12 cellular contexts compared by ENCODE assay signal in genomic region chr2:12168354-12169059, GRCh38.
DNase-seq lines count a peak whose midpoint lies in the region; ATAC-seq, FAIRE-seq and TF ChIP-seq lines count a peak whose summit lies in the region.
"Had no signal": no experiment of that assay in that cellular context is flagged by ENCODE, and none has a peak within 500 bp of the region (broad histone marks: within the 10 kb centered on the region; RNA-seq: fewer than 3 reads in every experiment).

No MANE protein-coding gene starts in this region.

- H3K4me1 Mint-ChIP-seq in Caco-2 (ENCODE audit: low read depth, unreplicated experiment) = no peaks in the 10 kb centered on the region
- H3K4me1 Mint-ChIP-seq: activated CD8-positive, alpha-beta memory T cell treated with anti-CD3 and anti-CD28 coated beads, Interleukin-2, amount 10 ng/mL, durations not matched to agents 7 days and 5 days had no signal

- no peak overlapping the region for H2AFZ ChIP-seq in Karpas-422 (ENCODE audit: low read length)
- H2AFZ ChIP-seq in endothelial cell of umbilical vein (ENCODE audit: low read depth, low read length) = no peak overlapping the region
- H2AFZ ChIP-seq in parathyroid adenoma = peak overlapping the region; percentile 71

- intact Hi-C loops in endothelial cell of umbilical vein (cut with micrococcal nuclease) = loop anchor here (1.0 to 5.0 kb wide), 3 partner anchors 13 to 389 kb away; no protein-coding TSS in a partner anchor
- intact Hi-C loops in Caco-2 (cut with micrococcal nuclease; ENCODE audit: unreplicated experiment) = loop anchor here (10.0 kb wide), 1 partner anchor 766 kb away; no protein-coding TSS in a partner anchor

- H3K9ac ChIP-seq in Karpas-422 (ENCODE audit: low read length) (no peak overlapping the region), endothelial cell of umbilical vein (replicated peaks; ENCODE audit: extremely low read depth, insufficient read depth, low read length) (no peak overlapping the region), parathyroid adenoma (no peak overlapping the region)

- H3K27me3 Mint-ChIP-seq in Caco-2 (ENCODE audit: insufficient read depth, unreplicated experiment) = peaks cover 7% of the 10 kb centered on the region
- H3K27me3 Mint-ChIP-seq: activated CD8-positive, alpha-beta memory T cell treated with anti-CD3 and anti-CD28 coated beads, Interleukin-2, amount 10 ng/mL, durations not matched to agents 7 days and 5 days had no signal

- peak; percentile 5 for DNase-seq in AG08395 (ENCODE audit: low spot score)
- DNase-seq in Karpas-422 = no peak
- no peak for DNase-seq in endothelial cell of umbilical vein (ENCODE audit: low read depth, low spot score)
- DNase-seq in activated T-cell treated with anti-CD3 and anti-CD28 coated beads, Interleukin-2, amount 50 U/mL, for 1 hour = no peak
- DNase-seq in Caco-2 = no peak
- DNase-seq in stimulated activated CD4-positive, alpha-beta T cell treated with anti-CD3 and anti-CD28 coated beads, Interleukin-2, amount 100 ng/mL, for 48 hours = no peak
- DNase-seq: activated CD8-positive, alpha-beta memory T cell treated with anti-CD3 and anti-CD28 coated beads, Interleukin-2, amount 10 ng/mL, durations not matched to agents 7 days and 5 days; CD8-positive, alpha-beta T cell; effector CD8-positive, alpha-beta T cell; T-helper 9 cell had no signal

- BruUV-seq in endothelial cell of umbilical vein (replicated peaks; lab: Mats Ljungman, UMichigan) (no TSS peak), Caco-2 (replicated peaks; lab: Mats Ljungman, UMichigan) (no TSS peak)

- TF ChIP-seq CTCF in endothelial cell of umbilical vein (IDR thresholded peaks at IDR 0.05; ENCODE audit: extremely low read depth in 1 of 2, insufficient read depth in 1 of 2, low read depth in 1 of 2, low read length in 2 of 2) = no peak
- no peak for TF ChIP-seq CTCF in parathyroid adenoma (IDR thresholded peaks at IDR 0.05)
- no peak for TF ChIP-seq CTCF in Caco-2 (IDR thresholded peaks at IDR 0.05; ENCODE audit: insufficient read depth in 1 of 2, low read depth in 1 of 2, low read length in 1 of 2, severe bottlenecking in 1 of 2, unreplicated experiment in 1 of 2)

- H3K4me2 ChIP-seq in Karpas-422 (ENCODE audit: low read depth, low read length, poor library complexity, severe bottlenecking) (peak overlapping the region; percentile 22), endothelial cell of umbilical vein (ENCODE audit: insufficient read depth, low read length) (peak overlapping the region; percentile 2), parathyroid adenoma (ENCODE audit: low read length) (peak overlapping the region; percentile 23)

- H3K27ac Mint-ChIP-seq in Caco-2 (ENCODE audit: unreplicated experiment) = no peak overlapping the region
- H3K27ac Mint-ChIP-seq: activated CD8-positive, alpha-beta memory T cell treated with anti-CD3 and anti-CD28 coated beads, Interleukin-2, amount 10 ng/mL, durations not matched to agents 7 days and 5 days had no signal

- H3K79me2 ChIP-seq in Karpas-422 (ENCODE audit: low read length) = no peaks in the 10 kb centered on the region
- no peaks in the 10 kb centered on the region for H3K79me2 ChIP-seq in endothelial cell of umbilical vein (ENCODE audit: control insufficient read depth, insufficient read depth, low read length)
- H3K79me2 ChIP-seq in parathyroid adenoma = no peaks in the 10 kb centered on the region

- H3K9me3 ChIP-seq in Karpas-422 (ENCODE audit: low read length) (no peaks in the 10 kb centered on the region), endothelial cell of umbilical vein (replicated peaks; ENCODE audit: control insufficient read depth, insufficient read depth, low read length) (no peaks in the 10 kb centered on the region), parathyroid adenoma (ENCODE audit: control insufficient read depth, low read length) (no peaks in the 10 kb centered on the region), Caco-2 (no peaks in the 10 kb centered on the region)

- CTCF ChIA-PET in endothelial cell of umbilical vein (lab: Charles Lee) (interaction anchor here (1.0 to 3.1 kb wide), 7 partner anchors 8 to 838 kb away, joined by 3 to 17 read pairs (median 6); partner anchors contain the start of gene TRIB2), Caco-2 (lab: Charles Lee) (no interaction called here)

- TF ChIP-seq POLR2A in endothelial cell of umbilical vein (IDR thresholded peaks at IDR 0.05; ENCODE audit: low read depth, low read length) = no peak

- peak; percentile 15 for FAIRE-seq in endothelial cell of umbilical vein (lab: Jason Lieb, UNC)

- H3K9me2 ChIP-seq in Karpas-422 (replicated peaks; ENCODE audit: insufficient read depth, low read length) = no peaks in the 10 kb centered on the region

- H3K4me3 ChIP-seq in Karpas-422 (ENCODE audit: low read length) (no peak overlapping the region), endothelial cell of umbilical vein (replicated peaks in 1 of 3; ENCODE audit: insufficient read depth in 1 of 3, low read depth in 1 of 3, low read length in 3 of 3) (no peak overlapping the region), parathyroid adenoma (ENCODE audit: low read depth, low read length) (no peak overlapping the region), Caco-2 (ENCODE audit: low read depth, low read length) (no peak overlapping the region)

- H3K9me3 Mint-ChIP-seq in Caco-2 (ENCODE audit: unreplicated experiment) = no peaks in the 10 kb centered on the region
- H3K9me3 Mint-ChIP-seq: CD8-positive, alpha-beta T cell had no signal

- H3K36me3 Mint-ChIP-seq in Caco-2 (ENCODE audit: insufficient read depth, unreplicated experiment) = no peaks in the 10 kb centered on the region
- H3K36me3 Mint-ChIP-seq: activated CD8-positive, alpha-beta memory T cell treated with anti-CD3 and anti-CD28 coated beads, Interleukin-2, amount 10 ng/mL, durations not matched to agents 7 days and 5 days; CD8-positive, alpha-beta T cell had no signal

- no peak overlapping the region for H3K27ac ChIP-seq in Karpas-422 (ENCODE audit: low read length)
- peak overlapping the region; percentile 24 for H3K27ac ChIP-seq in endothelial cell of umbilical vein (ENCODE audit: insufficient read depth, low read depth, low read length)
- no peak overlapping the region for H3K27ac ChIP-seq in parathyroid adenoma

- dilution Hi-C loops in endothelial cell of umbilical vein (cut with MboI; ENCODE audit: extremely low pct_ligation_motif_present, low sequenced_read_pairs) = no loop called here

- H3K36me3 ChIP-seq in Karpas-422 (ENCODE audit: insufficient read depth, low read length) (no peaks in the 10 kb centered on the region), endothelial cell of umbilical vein (ENCODE audit: control insufficient read depth in 2 of 2, extremely low read depth in 1 of 2, insufficient read depth in 2 of 2, low read length in 2 of 2) (no peaks in the 10 kb centered on the region), parathyroid adenoma (ENCODE audit: control insufficient read depth, insufficient read depth, low read length) (no peaks in the 10 kb centered on the region), Caco-2 (ENCODE audit: control insufficient read depth, insufficient read depth, low read length) (no peaks in the 10 kb centered on the region)

- no peak for ATAC-seq in GM18873 (IDR thresholded peaks at IDR 0.05; ENCODE audit: low FRiP score, unreplicated experiment)
- ATAC-seq: activated CD8-positive, alpha-beta memory T cell treated with anti-CD3 and anti-CD28 coated beads, Interleukin-2, amount 10 ng/mL, durations not matched to agents 7 days and 5 days had no signal

- H3K27me3 ChIP-seq in Karpas-422 (ENCODE audit: low read length) = no peaks in the 10 kb centered on the region
- no peaks in the 10 kb centered on the region for H3K27me3 ChIP-seq in endothelial cell of umbilical vein (ENCODE audit: control insufficient read depth in 2 of 2, insufficient read depth in 2 of 2, low read length in 2 of 2)
- H3K27me3 ChIP-seq in parathyroid adenoma (ENCODE audit: control insufficient read depth, insufficient read depth, low read length) = no peaks in the 10 kb centered on the region
- H3K27me3 ChIP-seq in Caco-2 (replicated peaks; ENCODE audit: control insufficient read depth, insufficient read depth, low read length) = 0 out of 2 replicates have a peak, but pooled peaks cover 2% of the 10 kb centered on the region

- H3K9me1 ChIP-seq in endothelial cell of umbilical vein (replicated peaks; ENCODE audit: control insufficient read depth, extremely low read depth, insufficient read depth, low read length) = no peaks in the 10 kb centered on the region

- H3K4me1 ChIP-seq in Karpas-422 (ENCODE audit: low read length) = peaks cover 22% of the 10 kb centered on the region
- H3K4me1 ChIP-seq in endothelial cell of umbilical vein (ENCODE audit: control insufficient read depth, extremely low read depth, insufficient read depth, low read length) = peaks cover 19% of the 10 kb centered on the region
- H3K4me1 ChIP-seq in parathyroid adenoma = peaks cover 13% of the 10 kb centered on the region
- no peaks in the 10 kb centered on the region for H3K4me1 ChIP-seq in Caco-2

- H4K20me1 ChIP-seq in Karpas-422 (ENCODE audit: insufficient read depth, low read depth, low read length) (no peaks in the 10 kb centered on the region), endothelial cell of umbilical vein (replicated peaks; ENCODE audit: control insufficient read depth, extremely low read depth, insufficient read depth, low read length) (no peaks in the 10 kb centered on the region)

- POLR2A ChIA-PET in endothelial cell of umbilical vein (lab: Charles Lee) (interaction anchor here (1.1 kb wide), 1 partner anchor 13 kb away, joined by 3 read pairs; no protein-coding TSS in a partner anchor), Caco-2 (lab: Charles Lee) (no interaction called here)

- H3K4me3 Mint-ChIP-seq in Caco-2 (ENCODE audit: unreplicated experiment) = no peak overlapping the region
- H3K4me3 Mint-ChIP-seq: activated CD8-positive, alpha-beta memory T cell treated with anti-CD3 and anti-CD28 coated beads, Interleukin-2, amount 10 ng/mL, durations not matched to agents 7 days and 5 days; CD8-positive, alpha-beta T cell had no signal

TF ChIP-seq in endothelial cell of umbilical vein, 7 proteins besides CTCF, POLR2A, EP300 and RAD21:
- TF ChIP-seq MYC (IDR thresholded peaks at IDR 0.05; ENCODE audit: low read depth, low read length) (no peak), EZH2 (IDR thresholded peaks at IDR 0.05; ENCODE audit: borderline replicate concordance, low read depth, low read length, severe bottlenecking) (no peak), JUN (IDR thresholded peaks at IDR 0.05; ENCODE audit: borderline replicate concordance, insufficient read depth, insufficient read length, low read depth) (no peak), POLR2AphosphoS5 (IDR thresholded peaks at IDR 0.05; ENCODE audit: insufficient read depth, low read depth, low read length) (no peak), FOS (IDR thresholded peaks at IDR 0.05; ENCODE audit: borderline replicate concordance, insufficient read depth, low read length) (no peak), GATA2 (IDR thresholded peaks at IDR 0.05; ENCODE audit: insufficient read depth, insufficient read length, low read depth, low read length) (no peak), MAX (IDR thresholded peaks at IDR 0.05; ENCODE audit: insufficient read depth, insufficient read length) (no peak)
